ENCODE assay signal across 27 cellular contexts in the genomic region with DNA sequence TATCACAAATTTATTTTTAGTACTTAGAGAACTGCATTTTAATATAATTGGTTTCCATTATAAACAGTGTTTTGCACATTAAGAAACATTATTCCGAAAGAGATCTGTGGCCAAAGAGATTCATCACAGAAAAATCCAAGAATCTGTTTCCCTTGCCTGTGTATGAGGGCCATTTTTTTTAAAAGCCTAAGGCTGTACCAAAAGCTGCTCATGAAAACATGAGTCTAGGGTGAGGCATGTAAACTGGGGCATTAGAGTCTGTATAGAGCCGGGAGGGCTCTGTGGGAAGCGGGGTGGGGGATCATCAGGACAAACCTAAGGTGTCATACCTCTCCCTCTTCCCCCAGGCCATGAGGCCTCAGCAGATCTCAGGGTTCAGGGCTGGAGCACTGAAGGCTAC.
"Had no signal": no experiment of that assay in that cellular context is flagged by ENCODE, and none has a peak within 500 bp of the region (broad histone marks: within the 10 kb centered on the region; RNA-seq: fewer than 3 reads in every experiment).

No MANE protein-coding gene starts in this region.

- H3K4me3 ChIP-seq: ovary, right lobe of liver, thoracic aorta had no signal

- H3K36me3 ChIP-seq: neutrophil, ovary, right lobe of liver, thoracic aorta had no signal

- H3K36me3 Mint-ChIP-seq: activated CD4-positive, alpha-beta memory T cell treated with anti-CD3 and anti-CD28 coated beads for 36 hours; activated naive CD4-positive, alpha-beta T cell treated with anti-CD3 and anti-CD28 coated beads, Interleukin-2, amount 10 ng/mL, durations not matched to agents 7 days and 5 days; activated naive CD8-positive, alpha-beta T cell treated with anti-CD3 and anti-CD28 coated beads, Interleukin-2, amount 10 ng/mL, durations not matched to agents 7 days and 5 days had no signal

- H3K4me3 Mint-ChIP-seq: activated CD4-positive, alpha-beta memory T cell treated with anti-CD3 and anti-CD28 coated beads for 36 hours; activated CD4-positive, alpha-beta T cell treated with anti-CD3 and anti-CD28 coated beads for 36 hours; activated naive CD4-positive, alpha-beta T cell treated with anti-CD3 and anti-CD28 coated beads, Interleukin-2, amount 10 ng/mL, durations not matched to agents 7 days and 5 days; activated naive CD8-positive, alpha-beta T cell treated with anti-CD3 and anti-CD28 coated beads, Interleukin-2, amount 10 ng/mL, durations not matched to agents 7 days and 5 days; activated T-cell treated with anti-CD3 and anti-CD28 coated beads, Interleukin-2, amount 50 U/mL, for 24 hours; dendritic cell treated with granulocyte-macrophage colony-stimulating factor and Interleukin-4, amounts not matched to agents 40 ng/mL and 50 ng/mL, for 4 days; endodermal cell; nephron had no signal

- H3K27me3 Mint-ChIP-seq: progenitor cell of endocrine pancreas had no signal

- H3K27ac Mint-ChIP-seq: activated CD4-positive, alpha-beta memory T cell treated with anti-CD3 and anti-CD28 coated beads for 36 hours; activated CD4-positive, alpha-beta T cell treated with anti-CD3 and anti-CD28 coated beads for 36 hours; activated naive CD4-positive, alpha-beta T cell treated with anti-CD3 and anti-CD28 coated beads, Interleukin-2, amount 10 ng/mL, durations not matched to agents 7 days and 5 days; activated naive CD8-positive, alpha-beta T cell treated with anti-CD3 and anti-CD28 coated beads, Interleukin-2, amount 10 ng/mL, durations not matched to agents 7 days and 5 days; activated T-cell treated with anti-CD3 and anti-CD28 coated beads, Interleukin-2, amount 50 U/mL, for 24 hours; dendritic cell treated with granulocyte-macrophage colony-stimulating factor and Interleukin-4, amounts not matched to agents 40 ng/mL and 50 ng/mL, for 4 days; endodermal cell; nephron; progenitor cell of endocrine pancreas had no signal

- H3K27me3 ChIP-seq: neutrophil, ovary, right lobe of liver had no signal

- H3K4me1 ChIP-seq: right lobe of liver had no signal

- H3K27ac ChIP-seq: neutrophil, ovary, right lobe of liver, thoracic aorta had no signal

- H3K4me1 Mint-ChIP-seq: activated CD4-positive, alpha-beta T cell treated with anti-CD3 and anti-CD28 coated beads for 36 hours; activated naive CD4-positive, alpha-beta T cell treated with anti-CD3 and anti-CD28 coated beads, Interleukin-2, amount 10 ng/mL, durations not matched to agents 7 days and 5 days; endodermal cell; nephron had no signal

- DNase-seq: activated CD4-positive, alpha-beta memory T cell treated with anti-CD3 and anti-CD28 coated beads for 36 hours; activated CD4-positive, alpha-beta T cell treated with anti-CD3 and anti-CD28 coated beads for 36 hours; activated CD4-positive, CD25-positive, alpha-beta regulatory T cell; activated CD8-positive, alpha-beta memory T cell treated with anti-CD3 and anti-CD28 coated beads, Interleukin-2, amount 50 U/mL, for 48 hours; activated gamma-delta T cell; activated naive CD4-positive, alpha-beta T cell treated with anti-CD3 and anti-CD28 coated beads, Interleukin-2, amount 10 ng/mL, durations not matched to agents 7 days and 5 days; activated naive CD8-positive, alpha-beta T cell treated with anti-CD3 and anti-CD28 coated beads, Interleukin-2, amount 10 ng/mL, durations not matched to agents 7 days and 5 days; activated T-cell treated with anti-CD3 and anti-CD28 coated beads, Interleukin-2, amount 50 U/mL, for 24 hours; amygdala; central memory CD4-positive, alpha-beta T cell; endodermal cell; head of caudate nucleus; hippocampal formation; left cardiac atrium; left ventricle myocardium superior; ovary; right lobe of liver; stimulated activated CD4-positive, alpha-beta T cell treated with anti-CD3 and anti-CD28 coated beads, Interleukin-12 subunit alpha, Interleukin-12 subunit beta, amount 100 ng/mL, for 4 hours; stimulated activated CD4-positive, alpha-beta T cell treated with anti-CD3 and anti-CD28 coated beads, Interleukin-4, amount 100 ng/mL, for 1 hour; stimulated activated naive CD8-positive, alpha-beta T cell treated with anti-CD3 and anti-CD28 coated beads, Interleukin-15, Interleukin-2, amounts not matched to agents 100 U/mL and 50 U/mL, for 24 hours; T-helper 2 cell; trophoblast cell had no signal

- H3K9me3 ChIP-seq: neutrophil, ovary, right lobe of liver, thoracic aorta had no signal

- H3K9me3 Mint-ChIP-seq: activated CD4-positive, alpha-beta memory T cell treated with anti-CD3 and anti-CD28 coated beads for 36 hours; activated naive CD4-positive, alpha-beta T cell treated with anti-CD3 and anti-CD28 coated beads, Interleukin-2, amount 10 ng/mL, durations not matched to agents 7 days and 5 days; activated naive CD8-positive, alpha-beta T cell treated with anti-CD3 and anti-CD28 coated beads, Interleukin-2, amount 10 ng/mL, durations not matched to agents 7 days and 5 days; activated T-cell treated with anti-CD3 and anti-CD28 coated beads, Interleukin-2, amount 50 U/mL, for 24 hours; dendritic cell treated with granulocyte-macrophage colony-stimulating factor and Interleukin-4, amounts not matched to agents 40 ng/mL and 50 ng/mL, for 4 days; endodermal cell; nephron had no signal
